ENCODE assay signal across 9 cellular contexts in genomic region chr6:130848945-130849344, GRCh38. TPM values are rescaled to one million over a fixed set of nuclear protein-coding genes. Genes with fewer than 3 reads are reported as not detected.
A peak's percentile ranks its signal among the peaks of the same experiment; 100 is the strongest.
DNase-seq lines count a peak whose midpoint lies in the region; ATAC-seq lines count a peak whose summit lies in the region.
"Had no signal": no experiment of that assay in that cellular context is flagged by ENCODE, and none has a peak within 500 bp of the region (broad histone marks: within the 10 kb centered on the region; RNA-seq: fewer than 3 reads in every experiment).

No MANE protein-coding gene starts in this region.

- peak; percentile 85 for ATAC-seq in GM19463 (IDR thresholded peaks at IDR 0.05; ENCODE audit: unreplicated experiment)
- ATAC-seq in HG03196 (IDR thresholded peaks at IDR 0.05; ENCODE audit: unreplicated experiment) = peak; percentile 73
- no peak for ATAC-seq in HG02970 (IDR thresholded peaks at IDR 0.05; ENCODE audit: low FRiP score, unreplicated experiment)
- ATAC-seq in Right ventricle myocardium inferior = no peak

- CTCF ChIA-PET in CD4-positive, alpha-beta memory T cell (lab: Charles Lee; ENCODE audit: partially characterized antibody) = interaction anchor here (1.3 kb wide), 1 partner anchor 13 kb away, joined by 4 read pairs; no protein-coding TSS in a partner anchor
- CTCF ChIA-PET in activated naive CD4-positive, alpha-beta T cell treated with anti-CD3 and anti-CD28 coated beads for 36 hours (lab: Charles Lee) = no interaction called here

- H3K27me3 ChIP-seq in CD4-positive, alpha-beta memory T cell (ENCODE audit: insufficient read depth, low read length) = no peaks in the 10 kb centered on the region

- no peak overlapping the region for H3K4me3 ChIP-seq in CD4-positive, alpha-beta memory T cell (ENCODE audit: low read length in 2 of 2)

- no peak overlapping the region for H3K27ac ChIP-seq in CD4-positive, alpha-beta memory T cell (ENCODE audit: low read depth, low read length)

- intact Hi-C loops in CD4-positive, alpha-beta memory T cell (cut with micrococcal nuclease) = no loop called here
- intact Hi-C loops in activated naive CD4-positive, alpha-beta T cell treated with anti-CD3 and anti-CD28 coated beads for 36 hours (cut with micrococcal nuclease) = loop anchor here (2.0 kb wide), 1 partner anchor 68 kb away; no protein-coding TSS in a partner anchor
- intact Hi-C loops in Right ventricle myocardium inferior (cut with DNase I) = no loop called here

- H3K9me3 ChIP-seq in CD4-positive, alpha-beta memory T cell (ENCODE audit: control insufficient read depth in 1 of 2, low read length in 2 of 2) = no peaks in the 10 kb centered on the region

- peaks cover 3 to 8% (median 4%) of the 10 kb centered on the region in 4 donors for H3K4me1 Mint-ChIP-seq in CD4-positive, alpha-beta memory T cell
- H3K4me1 Mint-ChIP-seq in activated naive CD4-positive, alpha-beta T cell treated with anti-CD3 and anti-CD28 coated beads for 36 hours (ENCODE audit: low read depth) = peaks cover 3% of the 10 kb centered on the region

- peaks cover 6% of the 10 kb centered on the region for H3K4me1 ChIP-seq in CD4-positive, alpha-beta memory T cell (ENCODE audit: insufficient read depth, low read length)

- H3K36me3 ChIP-seq in CD4-positive, alpha-beta memory T cell (ENCODE audit: insufficient read depth, low read length) = no peaks in the 10 kb centered on the region

- POLR2A ChIA-PET in CD4-positive, alpha-beta memory T cell (lab: Charles Lee; ENCODE audit: partially characterized antibody) = no interaction called here

- no peaks in the 10 kb centered on the region for H3K36me3 Mint-ChIP-seq in CD4-positive, alpha-beta memory T cell
- H3K36me3 Mint-ChIP-seq in activated naive CD4-positive, alpha-beta T cell treated with anti-CD3 and anti-CD28 coated beads for 36 hours (ENCODE audit: low read depth) = no peaks in the 10 kb centered on the region

- H3K27me3 Mint-ChIP-seq in CD4-positive, alpha-beta memory T cell = no peaks in the 10 kb centered on the region
- no peaks in the 10 kb centered on the region for H3K27me3 Mint-ChIP-seq in activated naive CD4-positive, alpha-beta T cell treated with anti-CD3 and anti-CD28 coated beads for 36 hours (ENCODE audit: low read depth)

- no peak overlapping the region for H3K27ac Mint-ChIP-seq in CD4-positive, alpha-beta memory T cell
- H3K27ac Mint-ChIP-seq in activated naive CD4-positive, alpha-beta T cell treated with anti-CD3 and anti-CD28 coated beads for 36 hours = no peak overlapping the region

- no peaks in the 10 kb centered on the region for H3K9me3 Mint-ChIP-seq in CD4-positive, alpha-beta memory T cell
- H3K9me3 Mint-ChIP-seq in activated naive CD4-positive, alpha-beta T cell treated with anti-CD3 and anti-CD28 coated beads for 36 hours = no peaks in the 10 kb centered on the region

- DNase-seq in CD4-positive, alpha-beta memory T cell = peak in 3 of 5 donors; percentile 14 to 16 (median 15)
- DNase-seq in activated naive CD4-positive, alpha-beta T cell treated with anti-CD3 and anti-CD28 coated beads for 36 hours = peak; percentile 52
- no peak for DNase-seq in pons (ENCODE audit: low spot score)
- DNase-seq in hippocampal formation (lab: John Stamatoyannopoulos, UW) = no peak
- DNase-seq in Right ventricle myocardium inferior (ENCODE audit: missing footprints) = no peak

- H3K4me3 Mint-ChIP-seq in CD4-positive, alpha-beta memory T cell = no peak overlapping the region
- no peak overlapping the region for H3K4me3 Mint-ChIP-seq in activated naive CD4-positive, alpha-beta T cell treated with anti-CD3 and anti-CD28 coated beads for 36 hours

RNA-seq across cellular contexts. Expression of gene SMLR1, which starts 21.7 kb away (rescaled TPM):
- not detected for total RNA-seq in CD4-positive, alpha-beta memory T cell
- not detected for polyA plus RNA-seq in CD4-positive, alpha-beta memory T cell
- total RNA-seq in activated naive CD4-positive, alpha-beta T cell treated with anti-CD3 and anti-CD28 coated beads for 36 hours = not detected
- total RNA-seq in Right ventricle myocardium inferior = not detected
- total RNA-seq: pulmonary artery endothelial cell had no signal

Comparison
In these comparisons a context has a peak if more than half of its experiments do, and no peak if none do; other contexts are left out.
1. DNase-seq: peak in CD4-positive, alpha-beta memory T cell (3 of 5) and activated naive CD4-positive, alpha-beta T cell treated with anti-CD3 and anti-CD28 coated beads for 36 hours (single experiment); none in pons (single experiment), hippocampal formation (0 of 2) and Right ventricle myocardium inferior (single experiment).
2. ATAC-seq: peak in GM19463 (single experiment) and HG03196 (single experiment); none in HG02970 (single experiment) and Right ventricle myocardium inferior (single experiment).